11 cellular contexts compared by ENCODE assay signal in the genomic region with DNA sequence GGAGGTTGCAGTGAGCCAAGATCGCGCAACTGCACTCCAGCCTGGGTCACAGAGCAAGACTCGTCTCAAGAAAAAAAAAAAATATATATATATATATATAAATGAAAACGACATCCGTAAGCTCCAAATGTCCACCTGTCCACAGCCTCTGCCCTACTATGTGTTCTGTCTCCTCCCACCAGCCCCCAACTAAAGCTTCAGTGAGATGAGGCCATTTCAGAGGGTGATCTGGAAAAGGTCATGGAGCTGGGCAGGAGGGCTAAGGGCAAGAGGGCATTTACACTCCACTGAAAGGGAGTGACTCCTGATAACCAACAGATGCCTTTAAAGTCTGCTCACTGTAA. TPM values are rescaled to one million over a fixed set of nuclear protein-coding genes. Genes with fewer than 3 reads are reported as not detected.
DNase-seq lines count a peak whose midpoint lies in the region; ATAC-seq and TF ChIP-seq lines count a peak whose summit lies in the region.
"Had no signal": no experiment of that assay in that cellular context is flagged by ENCODE, and none has a peak within 500 bp of the region (broad histone marks: within the 10 kb centered on the region; RNA-seq: fewer than 3 reads in every experiment).

No MANE protein-coding gene starts in this region.

- peak overlapping the region; percentile 46 for H3K27ac Mint-ChIP-seq in activated naive CD4-positive, alpha-beta T cell treated with anti-CD3 and anti-CD28 coated beads, Interleukin-2, amount 50 U/mL, for 24 hours
- H3K27ac Mint-ChIP-seq in endothelial cell (ENCODE audit: unreplicated experiment): peak overlapping the region; percentile 61
- H3K27ac Mint-ChIP-seq: dendritic cell treated with granulocyte-macrophage colony-stimulating factor and Interleukin-4, amounts not matched to agents 40 ng/mL and 50 ng/mL, for 4 days; IgD-negative memory B cell; T-helper 17 cell had no signal

- H3K4me1 Mint-ChIP-seq in activated naive CD4-positive, alpha-beta T cell treated with anti-CD3 and anti-CD28 coated beads, Interleukin-2, amount 50 U/mL, for 24 hours: peaks cover 41% of the 10 kb centered on the region
- peaks cover 67% of the 10 kb centered on the region for H3K4me1 Mint-ChIP-seq in endothelial cell (ENCODE audit: unreplicated experiment)

- H3K4me1 ChIP-seq in mesodermal cell (ENCODE audit: control insufficient read depth, insufficient read depth, low read length, poor library complexity, severe bottlenecking): peaks cover 18% of the 10 kb centered on the region
- H3K4me1 ChIP-seq in uterus: peaks cover 0 to 5% of the 10 kb centered on the region in 2 donors

- H3K27me3 ChIP-seq in uterus: no peaks in the 10 kb centered on the region

- WGBS in mesodermal cell (ENCODE audit: insufficient coverage in 2 of 2), 2 experiments: no CpG with 5 or more reads among the region's 5 CpGs

- no peak for ATAC-seq in GM19351 (IDR thresholded peaks at IDR 0.05; ENCODE audit: unreplicated experiment)
- ATAC-seq: T-helper 17 cell had no signal

- H3K9me3 Mint-ChIP-seq in activated naive CD4-positive, alpha-beta T cell treated with anti-CD3 and anti-CD28 coated beads, Interleukin-2, amount 50 U/mL, for 24 hours: no peaks in the 10 kb centered on the region
- H3K9me3 Mint-ChIP-seq in endothelial cell (ENCODE audit: unreplicated experiment): no peaks in the 10 kb centered on the region
- H3K9me3 Mint-ChIP-seq: dendritic cell treated with granulocyte-macrophage colony-stimulating factor and Interleukin-4, amounts not matched to agents 40 ng/mL and 50 ng/mL, for 4 days; IgD-negative memory B cell had no signal

- peak overlapping the region; percentile 100 for H3K4me3 ChIP-seq in mesodermal cell (ENCODE audit: extremely low read depth, insufficient read depth, low read length, poor library complexity, severe bottlenecking)
- H3K4me3 ChIP-seq in uterus: peak overlapping the region in 1 of 2 donors; percentile 3

- H3K27me3 Mint-ChIP-seq in activated naive CD4-positive, alpha-beta T cell treated with anti-CD3 and anti-CD28 coated beads, Interleukin-2, amount 50 U/mL, for 24 hours: peaks cover 45% of the 10 kb centered on the region
- peaks cover 8% of the 10 kb centered on the region for H3K27me3 Mint-ChIP-seq in endothelial cell (ENCODE audit: unreplicated experiment)

- no peaks in the 10 kb centered on the region for H3K9me3 ChIP-seq in mesodermal cell (ENCODE audit: control insufficient read depth, low read length)
- no peaks in the 10 kb centered on the region for H3K9me3 ChIP-seq in uterus

- H3K27ac ChIP-seq in mesodermal cell (ENCODE audit: low read depth, low read length, severe bottlenecking): peak overlapping the region; percentile 96
- H3K27ac ChIP-seq in uterus: peak overlapping the region; percentile 43 to 75

- no peak for TF ChIP-seq POLR2A in uterus (IDR thresholded peaks at IDR 0.05)

- intact Hi-C loops in uterus (cut with DNase I; ENCODE audit: low total_unique reads): no loop called here

- DNase-seq in activated naive CD4-positive, alpha-beta T cell (lab: John Stamatoyannopoulos, UW): no peak
- DNase-seq in endothelial cell (ENCODE audit: low spot score) (no peak), uterus (no peak), KBM-7 (no peak), iPS-NIHi11 (ENCODE audit: low spot score) (no peak)
- DNase-seq: T-helper 17 cell had no signal

- TF ChIP-seq CTCF in endothelial cell (IDR thresholded peaks at IDR 0.05; ENCODE audit: unreplicated experiment) (no peak), uterus (IDR thresholded peaks at IDR 0.05) (no peak)

- H3K36me3 ChIP-seq in mesodermal cell (ENCODE audit: control insufficient read depth, insufficient read depth, low read length) (peaks cover 72% of the 10 kb centered on the region), uterus (no peaks in the 10 kb centered on the region)

- no peaks in the 10 kb centered on the region for H3K36me3 Mint-ChIP-seq in activated naive CD4-positive, alpha-beta T cell treated with anti-CD3 and anti-CD28 coated beads, Interleukin-2, amount 50 U/mL, for 24 hours
- H3K36me3 Mint-ChIP-seq in endothelial cell (ENCODE audit: low read depth, unreplicated experiment): peaks cover 29% of the 10 kb centered on the region
- H3K36me3 Mint-ChIP-seq: IgD-negative memory B cell had no signal

- in situ Hi-C loops in KBM-7 (cut with MboI; ENCODE audit: low pct_unique_long_range_greater_than_20kb, low sequenced_read_pairs): no loop called here

- no peak overlapping the region for H3K4me3 Mint-ChIP-seq in activated naive CD4-positive, alpha-beta T cell treated with anti-CD3 and anti-CD28 coated beads, Interleukin-2, amount 50 U/mL, for 24 hours
- peak overlapping the region; percentile 99 for H3K4me3 Mint-ChIP-seq in endothelial cell (ENCODE audit: unreplicated experiment)
- H3K4me3 Mint-ChIP-seq: dendritic cell treated with granulocyte-macrophage colony-stimulating factor and Interleukin-4, amounts not matched to agents 40 ng/mL and 50 ng/mL, for 4 days; IgD-negative memory B cell; T-helper 17 cell had no signal

RNA-seq across cellular contexts. Expression of gene SPRY4, which starts 2.4 kb away (rescaled TPM):
- total RNA-seq in endothelial cell (ENCODE audit: unreplicated experiment): 74.2 TPM
- polyA plus RNA-seq in mesodermal cell (2013, experiment 1 of 2): 147 TPM
- polyA plus RNA-seq in mesodermal cell (2013, experiment 2 of 2): 117 TPM
- 10 to 100 TPM in 3 of 4 donors, 1 to 10 TPM in 1; 3.1 to 14.3 (median 12.1) TPM for total RNA-seq in uterus
- polyA plus RNA-seq: IgD-negative memory B cell had no signal
